12 cellular contexts compared by ENCODE assay signal in the genomic region with DNA sequence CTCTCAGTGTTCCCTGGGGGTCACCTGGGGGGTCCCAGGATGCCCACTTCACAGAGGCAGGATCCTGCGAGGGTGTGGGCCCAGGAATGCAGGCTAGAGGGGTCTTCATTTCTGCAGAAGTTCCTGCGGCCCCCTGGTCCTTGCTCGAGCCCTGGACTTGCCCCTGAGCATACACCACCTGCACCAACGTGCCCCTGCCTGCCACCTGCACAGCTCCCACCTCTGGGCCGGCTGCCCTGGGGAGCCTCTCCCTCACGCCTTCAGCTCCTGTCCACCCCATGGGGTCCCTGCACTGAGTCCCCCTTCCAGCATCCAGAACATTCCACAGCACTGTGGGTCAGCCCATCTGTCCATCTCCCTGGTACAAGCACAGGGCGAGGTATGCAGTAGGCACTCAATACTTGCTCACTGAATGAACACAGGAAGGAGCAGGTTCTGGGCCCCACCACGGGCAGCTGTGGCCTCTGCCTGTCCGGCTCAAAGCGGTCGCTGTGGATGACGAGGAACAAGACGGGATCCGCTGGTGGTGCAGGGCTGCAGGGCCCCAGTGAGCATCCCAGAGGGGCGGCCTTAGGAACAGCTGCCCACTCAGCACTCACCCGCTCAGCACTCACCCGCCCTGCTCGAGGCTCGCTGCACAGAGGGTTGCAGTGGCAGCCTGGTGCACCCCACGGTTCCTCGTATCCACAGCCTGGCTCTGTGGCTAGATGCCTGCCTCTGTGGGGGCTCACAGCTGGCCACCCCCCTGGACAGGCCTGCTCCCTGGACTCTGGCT.
DNase-seq lines count a peak whose midpoint lies in the region; ATAC-seq and TF ChIP-seq lines count a peak whose summit lies in the region.
"Had no signal": no experiment of that assay in that cellular context is flagged by ENCODE, and none has a peak within 500 bp of the region (broad histone marks: within the 10 kb centered on the region; RNA-seq: fewer than 3 reads in every experiment).

No MANE protein-coding gene starts in this region.

- intact Hi-C loops in spleen (cut with DNase I; ENCODE audit: low total_unique reads), result no loop called here

- no peak for ATAC-seq in HG02798 (IDR thresholded peaks at IDR 0.05; ENCODE audit: poor library complexity, unreplicated experiment)
- no peak for ATAC-seq in GM21367 (IDR thresholded peaks at IDR 0.05; ENCODE audit: unreplicated experiment)

- no peaks in the 10 kb centered on the region for H3K36me3 ChIP-seq in HEK293 (ENCODE audit: control insufficient read depth in 2 of 2, insufficient read depth in 1 of 2, low read length in 2 of 2)
- peaks cover 0 to 31% (median 0%) of the 10 kb centered on the region in 6 donors for H3K36me3 ChIP-seq in spleen
- H3K36me3 ChIP-seq: HAP-1 had no signal

- H3K4me3 ChIP-seq in HEK293 (ENCODE audit: low read depth, low read length), result no peak overlapping the region
- H3K4me3 ChIP-seq in coronary artery, result no peak overlapping the region
- no peak overlapping the region for H3K4me3 ChIP-seq in spleen
- H3K4me3 ChIP-seq: HAP-1 had no signal

- no peak overlapping the region for H3K27ac ChIP-seq in HEK293 (ENCODE audit: extremely low read depth, low read depth, low read length)
- H3K27ac ChIP-seq in coronary artery, result no peak overlapping the region
- H3K27ac ChIP-seq in spleen, result no peak overlapping the region
- H3K27ac ChIP-seq in caudate nucleus (ENCODE audit: low read depth, low read length), result no peak overlapping the region

- H3K4me1 ChIP-seq in HEK293 (ENCODE audit: control insufficient read depth, insufficient read depth, low read length) (peaks cover 6% of the 10 kb centered on the region), spleen (peaks cover 0 to 11% (median 5%) of the 10 kb centered on the region in 6 donors)
- H3K4me1 ChIP-seq: HAP-1 had no signal

- POLR2A ChIA-PET in HEK293 (lab: Yijun Ruan, JAX), result no interaction called here

- peak; percentile 34 for DNase-seq in D341Med (ENCODE audit: low spot score)
- DNase-seq in coronary artery (ENCODE audit: low spot score), result peak; percentile 62
- peak; percentile 69 for DNase-seq in spleen
- DNase-seq in caudate nucleus (lab: John Stamatoyannopoulos, UW), result no peak
- DNase-seq: C1 segment of cervical spinal cord, NCI-H1092 treated with DMSO at 0.1 percent for 48 hours, NCI-H1694 treated with DMSO at 0.1 percent for 48 hours, NCI-H446 had no signal

- CTCF ChIA-PET in HEK293 (lab: Yijun Ruan, JAX), result no interaction called here

- TF ChIP-seq CTCF in HEK293 (tag by site-specific recombination; IDR thresholded peaks at IDR 0.05) (no peak), coronary artery (IDR thresholded peaks at IDR 0.05) (no peak), spleen (IDR thresholded peaks at IDR 0.05 in 8 of 11, conservative IDR thresholded peaks at IDR 0.05 in 3 of 11) (no peak)

- H3K27me3 ChIP-seq in spleen (replicated peaks in 1 of 7), result no peaks in the 10 kb centered on the region

- 83 to 93% (median 88%) methylated on average over 10 to 21 of the region's 21 CpGs for WGBS in spleen, 5 donors

- no peaks in the 10 kb centered on the region for H3K9me3 ChIP-seq in HEK293 (ENCODE audit: control insufficient read depth, insufficient read depth, low read depth, low read length)
- H3K9me3 ChIP-seq in spleen, result peaks cover 0 to 25% (median 21%) of the 10 kb centered on the region in 8 donors
- H3K9me3 ChIP-seq: HAP-1 had no signal

- no peak for TF ChIP-seq POLR2A in spleen (IDR thresholded peaks at IDR 0.05)

TF ChIP-seq in HEK293, 187 proteins besides CTCF, POLR2A, EP300 and RAD21 (continues in another document):
- TF ChIP-seq ZNF391 (tag by site-specific recombination; IDR thresholded peaks at IDR 0.05; ENCODE audit: borderline replicate concordance, low read depth) (no peak), ZSCAN16 (tag by site-specific recombination; IDR thresholded peaks at IDR 0.05) (no peak), ZNF560 (tag by site-specific recombination; IDR thresholded peaks at IDR 0.05; ENCODE audit: borderline replicate concordance) (no peak), REPIN1 (tag by site-specific recombination; IDR thresholded peaks at IDR 0.05; ENCODE audit: low read depth) (no peak), ZNF621 (tag by site-specific recombination; IDR thresholded peaks at IDR 0.05) (no peak), GLIS1 (tag by site-specific recombination; IDR thresholded peaks at IDR 0.05) (peak; percentile 40), ZFP37 (tag by site-specific recombination; IDR thresholded peaks at IDR 0.05) (no peak), ZNF324 (tag by site-specific recombination; IDR thresholded peaks at IDR 0.05) (no peak), ZNF544 (tag by site-specific recombination; IDR thresholded peaks at IDR 0.05) (no peak), GLIS2 (tag by site-specific recombination; IDR thresholded peaks at IDR 0.05) (no peak; the same call in 1 of the 2 replicates), ZNF610 (tag by site-specific recombination; IDR thresholded peaks at IDR 0.05; ENCODE audit: borderline replicate concordance) (no peak), KLF9 (tag by site-specific recombination; IDR thresholded peaks at IDR 0.05; ENCODE audit: low read depth) (no peak), ZNF792 (tag by site-specific recombination; IDR thresholded peaks at IDR 0.05) (0 out of 2 replicates have a peak, but pooled peaks have one; percentile 62), ZNF184 (tag by site-specific recombination; IDR thresholded peaks at IDR 0.05) (no peak), ZNF664 (tag by site-specific recombination; IDR thresholded peaks at IDR 0.05) (no peak), ZNF404 (tag by site-specific recombination; IDR thresholded peaks at IDR 0.05) (no peak), ZNF521 (tag by site-specific recombination; IDR thresholded peaks at IDR 0.05) (no peak), ZIC2 (tag by site-specific recombination; IDR thresholded peaks at IDR 0.05) (peak; percentile 72)
- TF ChIP-seq, protein P1, sequence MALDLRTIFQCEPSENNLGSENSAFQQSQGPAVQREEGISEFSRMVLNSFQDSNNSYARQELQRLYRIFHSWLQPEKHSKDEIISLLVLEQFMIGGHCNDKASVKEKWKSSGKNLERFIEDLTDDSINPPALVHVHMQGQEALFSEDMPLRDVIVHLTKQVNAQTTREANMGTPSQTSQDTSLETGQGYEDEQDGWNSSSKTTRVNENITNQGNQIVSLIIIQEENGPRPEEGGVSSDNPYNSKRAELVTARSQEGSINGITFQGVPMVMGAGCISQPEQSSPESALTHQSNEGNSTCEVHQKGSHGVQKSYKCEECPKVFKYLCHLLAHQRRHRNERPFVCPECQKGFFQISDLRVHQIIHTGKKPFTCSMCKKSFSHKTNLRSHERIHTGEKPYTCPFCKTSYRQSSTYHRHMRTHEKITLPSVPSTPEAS (tag by site-specific recombination; IDR thresholded peaks at IDR 0.05), result no peak
- TF ChIP-seq, protein P2, sequence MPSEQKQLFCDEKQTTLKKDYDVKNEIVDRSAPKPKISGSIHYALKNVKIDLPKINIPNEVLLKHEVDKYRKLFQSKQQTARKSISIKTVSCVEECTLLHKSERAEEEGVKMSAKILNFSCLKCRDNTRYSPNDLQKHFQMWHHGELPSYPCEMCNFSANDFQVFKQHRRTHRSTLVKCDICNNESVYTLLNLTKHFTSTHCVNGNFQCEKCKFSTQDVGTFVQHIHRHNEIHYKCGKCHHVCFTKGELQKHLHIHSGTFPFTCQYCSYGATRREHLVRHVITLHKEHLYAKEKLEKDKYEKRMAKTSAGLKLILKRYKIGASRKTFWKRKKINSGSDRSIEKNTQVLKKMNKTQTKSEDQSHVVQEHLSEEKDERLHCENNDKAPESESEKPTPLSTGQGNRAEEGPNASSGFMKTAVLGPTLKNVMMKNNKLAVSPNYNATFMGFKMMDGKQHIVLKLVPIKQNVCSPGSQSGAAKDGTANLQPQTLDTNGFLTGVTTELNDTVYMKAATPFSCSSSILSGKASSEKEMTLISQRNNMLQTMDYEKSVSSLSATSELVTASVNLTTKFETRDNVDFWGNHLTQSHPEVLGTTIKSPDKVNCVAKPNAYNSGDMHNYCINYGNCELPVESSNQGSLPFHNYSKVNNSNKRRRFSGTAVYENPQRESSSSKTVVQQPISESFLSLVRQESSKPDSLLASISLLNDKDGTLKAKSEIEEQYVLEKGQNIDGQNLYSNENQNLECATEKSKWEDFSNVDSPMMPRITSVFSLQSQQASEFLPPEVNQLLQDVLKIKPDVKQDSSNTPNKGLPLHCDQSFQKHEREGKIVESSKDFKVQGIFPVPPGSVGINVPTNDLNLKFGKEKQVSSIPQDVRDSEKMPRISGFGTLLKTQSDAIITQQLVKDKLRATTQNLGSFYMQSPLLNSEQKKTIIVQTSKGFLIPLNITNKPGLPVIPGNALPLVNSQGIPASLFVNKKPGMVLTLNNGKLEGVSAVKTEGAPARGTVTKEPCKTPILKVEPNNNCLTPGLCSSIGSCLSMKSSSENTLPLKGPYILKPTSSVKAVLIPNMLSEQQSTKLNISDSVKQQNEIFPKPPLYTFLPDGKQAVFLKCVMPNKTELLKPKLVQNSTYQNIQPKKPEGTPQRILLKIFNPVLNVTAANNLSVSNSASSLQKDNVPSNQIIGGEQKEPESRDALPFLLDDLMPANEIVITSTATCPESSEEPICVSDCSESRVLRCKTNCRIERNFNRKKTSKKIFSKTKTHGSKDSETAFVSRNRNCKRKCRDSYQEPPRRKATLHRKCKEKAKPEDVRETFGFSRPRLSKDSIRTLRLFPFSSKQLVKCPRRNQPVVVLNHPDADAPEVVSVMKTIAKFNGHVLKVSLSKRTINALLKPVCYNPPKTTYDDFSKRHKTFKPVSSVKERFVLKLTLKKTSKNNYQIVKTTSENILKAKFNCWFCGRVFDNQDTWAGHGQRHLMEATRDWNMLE (tag by site-specific recombination; conservative IDR thresholded peaks at IDR 0.05; ENCODE audit: low read depth), result no peak
- TF ChIP-seq, protein P3, sequence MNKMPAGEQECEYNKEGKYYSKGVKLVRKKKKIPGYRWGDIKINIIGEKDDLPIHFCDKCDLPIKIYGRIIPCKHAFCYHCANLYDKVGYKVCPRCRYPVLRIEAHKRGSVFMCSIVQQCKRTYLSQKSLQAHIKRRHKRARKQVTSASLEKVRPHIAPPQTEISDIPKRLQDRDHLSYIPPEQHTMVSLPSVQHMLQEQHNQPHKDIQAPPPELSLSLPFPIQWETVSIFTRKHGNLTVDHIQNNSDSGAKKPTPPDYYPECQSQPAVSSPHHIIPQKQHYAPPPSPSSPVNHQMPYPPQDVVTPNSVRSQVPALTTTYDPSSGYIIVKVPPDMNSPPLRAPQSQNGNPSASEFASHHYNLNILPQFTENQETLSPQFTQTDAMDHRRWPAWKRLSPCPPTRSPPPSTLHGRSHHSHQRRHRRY (tag by site-specific recombination; IDR thresholded peaks at IDR 0.05), result no peak

Comparison
In these comparisons a context has a peak if more than half of its experiments do, and no peak if none do; other contexts are left out.
1. DNase-seq: peak in D341Med (single experiment), coronary artery (single experiment) and spleen (single experiment); none in caudate nucleus (0 of 61).